ENCODE assay signal across 8 cellular contexts in genomic region chr10:94545277-94546057, GRCh38. TPM values are rescaled to one million over a fixed set of nuclear protein-coding genes. Genes with fewer than 3 reads are reported as not detected.
A peak's percentile ranks its signal among the peaks of the same experiment; 100 is the strongest.
DNase-seq lines count a peak whose midpoint lies in the region; ATAC-seq and TF ChIP-seq lines count a peak whose summit lies in the region.

HELLS (plus strand) TSS chr10:94545788; CDS start chr10:94545922, 134 bp downstream.

- peak within 1 kb of the TSS; percentile 54 for H3K4me3 ChIP-seq in Caco-2 (ENCODE audit: low read depth, low read length)

- no peaks in the 10 kb centered on the region for H3K36me3 ChIP-seq in Caco-2 (ENCODE audit: control insufficient read depth, insufficient read depth, low read length)

- peaks cover 24% of the 10 kb centered on the region for H3K4me1 Mint-ChIP-seq in Caco-2 (ENCODE audit: low read depth, unreplicated experiment)
- peaks cover 28% of the 10 kb centered on the region for H3K4me1 Mint-ChIP-seq in mesothelial cell of epicardium

- POLR2A ChIA-PET in Caco-2 (lab: Charles Lee), result interaction anchor here (0.6 to 1.1 kb wide), 2 partner anchors 10 to 22 kb away, joined by 4 to 5 read pairs; no protein-coding TSS in a partner anchor

- no peak for TF ChIP-seq CTCF in Caco-2 (IDR thresholded peaks at IDR 0.05; ENCODE audit: insufficient read depth in 1 of 2, low read depth in 1 of 2, low read length in 1 of 2, severe bottlenecking in 1 of 2, unreplicated experiment in 1 of 2)
- TF ChIP-seq CTCF in mesothelial cell of epicardium (IDR thresholded peaks at IDR 0.05; ENCODE audit: unreplicated experiment), result no peak

- CTCF ChIA-PET in Caco-2 (lab: Charles Lee), result interaction anchor here (0.6 to 1.1 kb wide), 3 partner anchors 109 to 796 kb away, joined by 3 to 4 read pairs (median 3); no protein-coding TSS in a partner anchor

- peak; percentile 75 for ATAC-seq in GM21360 (IDR thresholded peaks at IDR 0.05; ENCODE audit: unreplicated experiment)

- H3K36me3 Mint-ChIP-seq in Caco-2 (ENCODE audit: insufficient read depth, unreplicated experiment), result peaks cover 62% of the 10 kb centered on the region
- H3K36me3 Mint-ChIP-seq in mesothelial cell of epicardium, result no peaks in the 10 kb centered on the region

- intact Hi-C loops in Caco-2 (cut with micrococcal nuclease; ENCODE audit: unreplicated experiment), result no loop called here

- no TSS peak for BruUV-seq in Caco-2 (replicated peaks; lab: Mats Ljungman, UMichigan)

- H3K27ac Mint-ChIP-seq in Caco-2 (ENCODE audit: unreplicated experiment) (peak within 1 kb of the TSS; percentile 98), mesothelial cell of epicardium (peak within 1 kb of the TSS; percentile 96)

- no peaks in the 10 kb centered on the region for H3K9me3 ChIP-seq in Caco-2

- peaks cover 31% of the 10 kb centered on the region for H3K4me1 ChIP-seq in Caco-2

- peak; percentile 90 to 92 for DNase-seq in Caco-2
- DNase-seq in HS-5 (ENCODE audit: low read depth), result peak; percentile 69
- DNase-seq in NOMO-1 (lab: John Stamatoyannopoulos, UW; ENCODE audit: unreplicated experiment in 2 of 2), result peak; percentile 78 to 86
- DNase-seq in activated CD8-positive, alpha-beta memory T cell treated with anti-CD3 and anti-CD28 coated beads for 48 hours (ENCODE audit: low read depth in 2 of 3, low spot score in 2 of 3), result peak; percentile 65 to 68 (median 66)
- DNase-seq in mesothelial cell of epicardium (ENCODE audit: low spot score in 2 of 2, unreplicated experiment in 2 of 2), result peak; percentile 63 to 83
- peak; percentile 46 for DNase-seq in stimulated activated CD8-positive, alpha-beta memory T cell treated with anti-CD3 and anti-CD28 coated beads, Interleukin-15, amount 100 ng/mL, for 24 hours (ENCODE audit: low read depth)

- H3K9me3 Mint-ChIP-seq in Caco-2 (ENCODE audit: unreplicated experiment), result no peaks in the 10 kb centered on the region
- no peaks in the 10 kb centered on the region for H3K9me3 Mint-ChIP-seq in mesothelial cell of epicardium

- no peaks in the 10 kb centered on the region for H3K27me3 ChIP-seq in Caco-2 (replicated peaks; ENCODE audit: control insufficient read depth, insufficient read depth, low read length)

- H3K27me3 Mint-ChIP-seq in Caco-2 (ENCODE audit: insufficient read depth, unreplicated experiment) (no peaks in the 10 kb centered on the region), mesothelial cell of epicardium (ENCODE audit: low read depth) (no peaks in the 10 kb centered on the region)

- in situ Hi-C loops in endometrial microvascular endothelial cells (cut with HindIII; ENCODE audit: inconsistent ontology term, low pct_unique_long_range_greater_than_20kb, low sequenced_read_pairs), result no loop called here

- H3K4me3 Mint-ChIP-seq in Caco-2 (ENCODE audit: unreplicated experiment) (peak within 1 kb of the TSS; percentile 90), mesothelial cell of epicardium (peak within 1 kb of the TSS; percentile 98)

RNA-seq across cellular contexts. Expression of gene HELLS, which starts in this region (rescaled TPM):
- total RNA-seq in Caco-2 (2022) (189 and 197 TPM in 2 replicates), endometrial microvascular endothelial cells (ENCODE audit: inconsistent ontology term) (48.4 TPM), mesothelial cell of epicardium (65.4 to 67.4 TPM (median 66.4 TPM) in 3 replicates)

Comparison
In these comparisons a context has a peak if more than half of its experiments do, and no peak if none do; other contexts are left out.
1. Peak in every context shown above with its lines: DNase-seq, ATAC-seq and H3K4me3 ChIP-seq.